15 cellular contexts compared by ENCODE assay signal in genomic region chr1:236535656-236536293, GRCh38. TPM values are rescaled to one million over a fixed set of nuclear protein-coding genes. Genes with fewer than 3 reads are reported as not detected.
DNase-seq lines count a peak whose midpoint lies in the region; ATAC-seq and TF ChIP-seq lines count a peak whose summit lies in the region.
"Had no signal": no experiment of that assay in that cellular context is flagged by ENCODE, and none has a peak within 500 bp of the region (broad histone marks: within the 10 kb centered on the region; RNA-seq: fewer than 3 reads in every experiment).

No MANE protein-coding gene starts in this region.

- TF ChIP-seq CTCF in omental fat pad (IDR thresholded peaks at IDR 0.05) (no peak), tibial nerve (IDR thresholded peaks at IDR 0.05) (no peak)

- no peak for ATAC-seq in central memory CD8-positive, alpha-beta T cell (replicated peaks; ENCODE audit: extremely low read depth, poor library complexity, severe bottlenecking)
- no peak for ATAC-seq in omental fat pad (ENCODE audit: low FRiP score)
- ATAC-seq: psoas muscle had no signal

- H3K9me3 ChIP-seq in KOPT-K1 (ENCODE audit: insufficient read depth, low read length, poor library complexity, severe bottlenecking) = no peaks in the 10 kb centered on the region
- no peaks in the 10 kb centered on the region for H3K9me3 ChIP-seq in tibial nerve
- H3K9me3 ChIP-seq: ascending aorta, heart right ventricle, psoas muscle had no signal

- no peak overlapping the region for H3K4me3 Mint-ChIP-seq in central memory CD8-positive, alpha-beta T cell
- H3K4me3 Mint-ChIP-seq: memory B cell had no signal

- no peaks in the 10 kb centered on the region for H3K9me3 Mint-ChIP-seq in central memory CD8-positive, alpha-beta T cell
- H3K9me3 Mint-ChIP-seq: memory B cell had no signal

- no peak for TF ChIP-seq EP300 in tibial nerve (IDR thresholded peaks at IDR 0.05)

- no peaks in the 10 kb centered on the region for H3K27me3 ChIP-seq in tibial nerve
- H3K27me3 ChIP-seq: ascending aorta, heart right ventricle had no signal

- H3K27me3 Mint-ChIP-seq in central memory CD8-positive, alpha-beta T cell = no peaks in the 10 kb centered on the region
- H3K27me3 Mint-ChIP-seq: memory B cell had no signal

- H3K4me1 Mint-ChIP-seq in central memory CD8-positive, alpha-beta T cell = peaks cover 35% of the 10 kb centered on the region

- H3K4me3 ChIP-seq in tibial nerve = no peak overlapping the region
- H3K4me3 ChIP-seq: ascending aorta, heart right ventricle, psoas muscle had no signal

- H3K36me3 Mint-ChIP-seq in central memory CD8-positive, alpha-beta T cell (ENCODE audit: insufficient read depth) = peaks cover 54% of the 10 kb centered on the region

- peaks cover 0 to 6% (median 0%) of the 10 kb centered on the region in 4 donors for H3K4me1 ChIP-seq in tibial nerve

- DNase-seq in Ammon's horn (ENCODE audit: low spot score) = peak; percentile 62
- DNase-seq in NCI-H69 (lab: John Stamatoyannopoulos, UW) = peak; percentile 98
- DNase-seq in central memory CD8-positive, alpha-beta T cell (ENCODE audit: low spot score in 2 of 2) = no peak
- no peak for DNase-seq in omental fat pad (ENCODE audit: low spot score)
- no peak for DNase-seq in HuH-7.5 (ENCODE audit: low spot score)
- DNase-seq in stimulated activated CD4-positive, alpha-beta T cell treated with anti-CD3 and anti-CD28 coated beads, Interleukin-12 subunit alpha, Interleukin-12 subunit beta, amount 100 ng/mL, for 4 hours = no peak
- DNase-seq in tibial nerve (ENCODE audit: low spot score in 2 of 2) = no peak
- DNase-seq: GOT3, heart right ventricle, psoas muscle, SIG-M5 had no signal

- H3K36me3 ChIP-seq in KOPT-K1 (ENCODE audit: insufficient read depth, low read length) (peaks cover 64% of the 10 kb centered on the region), tibial nerve (peaks cover 3 to 66% (median 4%) of the 10 kb centered on the region in 3 donors)

- H3K27ac Mint-ChIP-seq in central memory CD8-positive, alpha-beta T cell (ENCODE audit: low read depth) = peak overlapping the region; percentile 22
- H3K27ac Mint-ChIP-seq: memory B cell had no signal

- H3K27ac ChIP-seq in KOPT-K1 (ENCODE audit: low read depth, low read length, poor library complexity, severe bottlenecking) = peak overlapping the region; percentile 8
- H3K27ac ChIP-seq in tibial nerve = no peak overlapping the region
- H3K27ac ChIP-seq: ascending aorta, C4-2B, heart right ventricle, psoas muscle had no signal

- 84 to 86% methylated on average over 9 of the region's 9 CpGs for WGBS in tibial nerve, 2 donors

- TF ChIP-seq POLR2A in tibial nerve (IDR thresholded peaks at IDR 0.05) = no peak

RNA-seq across cellular contexts. Expression of gene LGALS8, which starts 12.0 kb away (rescaled TPM):
- total RNA-seq in omental fat pad = 100 to 1,000 TPM in 2 of 4 donors, 10 to 100 TPM in 2; 73.8 to 129 (median 110) TPM
- total RNA-seq in tibial nerve = 10 to 100 TPM; 62.0 to 93.3 (median 76.8) TPM

Comparison
In these comparisons a context has a peak if more than half of its experiments do, and no peak if none do; other contexts are left out.
1. DNase-seq: peak in Ammon's horn (single experiment) and NCI-H69 (single experiment); none in central memory CD8-positive, alpha-beta T cell (0 of 2), omental fat pad (single experiment), HuH-7.5 (single experiment), stimulated activated CD4-positive, alpha-beta T cell treated with anti-CD3 and anti-CD28 coated beads, Interleukin-12 subunit alpha, Interleukin-12 subunit beta, amount 100 ng/mL, for 4 hours (single experiment) and tibial nerve (0 of 2).